14 cellular contexts compared by ENCODE assay signal in the genomic region with DNA sequence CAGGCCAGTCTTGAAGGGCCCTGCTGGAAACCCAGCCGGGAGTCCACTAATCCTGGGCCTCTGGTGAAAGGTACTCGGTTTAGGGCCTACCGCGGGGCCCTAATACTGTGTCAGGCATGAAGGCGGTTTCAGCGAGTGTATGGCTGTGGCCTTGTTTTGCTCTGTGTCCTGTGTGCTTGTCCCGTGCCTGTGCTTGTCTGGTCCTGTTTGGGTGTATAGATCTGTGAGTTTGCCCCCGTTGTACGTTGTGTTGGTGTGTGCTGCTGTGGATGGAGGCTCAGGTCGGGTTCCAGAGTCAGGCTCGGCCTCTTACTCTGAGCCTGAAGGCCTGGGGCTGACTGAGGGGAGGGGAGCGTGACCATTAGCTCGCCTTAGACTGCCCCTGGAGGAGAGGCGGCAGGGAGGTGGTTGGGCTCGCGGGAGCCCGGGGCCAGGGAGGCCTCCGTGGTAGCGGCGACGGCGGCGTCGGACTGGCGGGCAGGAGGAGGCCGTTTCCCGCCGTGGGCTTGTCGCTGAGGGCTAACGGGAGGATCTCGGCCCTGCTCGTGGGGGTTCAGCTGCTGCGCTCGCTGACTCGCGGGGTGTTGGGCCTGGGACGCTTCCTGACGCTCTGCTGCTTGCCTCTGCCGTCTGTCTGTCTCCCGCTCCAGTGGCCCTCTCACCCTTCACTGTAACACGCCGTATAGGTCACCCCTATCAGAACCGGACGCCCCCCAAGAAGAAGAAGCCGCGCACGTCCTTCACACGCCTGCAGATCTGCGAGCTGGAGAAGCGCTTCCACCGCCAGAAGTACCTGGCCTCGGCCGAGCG. TPM values are rescaled to one million over a fixed set of nuclear protein-coding genes. Genes with fewer than 3 reads are reported as not detected.
A peak's percentile ranks its signal among the peaks of the same experiment; 100 is the strongest.
DNase-seq lines count a peak whose midpoint lies in the region; ATAC-seq, FAIRE-seq and TF ChIP-seq lines count a peak whose summit lies in the region.
"Had no signal": no experiment of that assay in that cellular context is flagged by ENCODE, and none has a peak within 500 bp of the region (broad histone marks: within the 10 kb centered on the region; RNA-seq: fewer than 3 reads in every experiment).

No MANE protein-coding gene starts in this region.

- TF ChIP-seq POLR2A in heart left ventricle (IDR thresholded peaks at IDR 0.05) (no peak), tibial nerve (IDR thresholded peaks at IDR 0.05) (no peak)

- dilution Hi-C loops in keratinocyte (cut with MboI; ENCODE audit: extremely low pct_ligation_motif_present, low sequenced_read_pairs) = no loop called here

- CTCF ChIA-PET in WTC11 (lab: Charles Lee) = interaction anchor here (1.0 to 17.0 kb wide), 10 partner anchors 7 to 391 kb away, joined by 3 to 219 read pairs (median 4); partner anchors contain the start of gene PDZD7

- no peaks in the 10 kb centered on the region for H3K9me1 ChIP-seq in keratinocyte (ENCODE audit: control insufficient read depth, extremely low read depth, insufficient read depth, low read length)

- H2AFZ ChIP-seq in keratinocyte (ENCODE audit: control insufficient read depth, low read length) = no peak overlapping the region

- no peak overlapping the region for H3K27ac Mint-ChIP-seq in WTC11
- no peak overlapping the region for H3K27ac Mint-ChIP-seq in stimulated activated naive CD8-positive, alpha-beta T cell treated with anti-CD3 and anti-CD28 coated beads, Interleukin-15, amount 100 ng/mL, for 72 hours
- H3K27ac Mint-ChIP-seq: activated T-helper 2 cell treated with anti-CD3 and anti-CD28 coated beads, Interferon-gamma antibody, Interleukin-2, Interleukin-4, amounts not matched to agents 10 μg/mL and 5 μg/mL and 100 μg/mL, durations not matched to agents 14 hours and 24 hours and 36 hours; immature natural killer cell had no signal

- H3K4me1 Mint-ChIP-seq in WTC11 = peaks cover 32% of the 10 kb centered on the region
- H3K4me1 Mint-ChIP-seq in stimulated activated naive CD8-positive, alpha-beta T cell treated with anti-CD3 and anti-CD28 coated beads, Interleukin-15, amount 100 ng/mL, for 72 hours = peaks cover 51% of the 10 kb centered on the region

- no peak for DNase-seq in heart left ventricle
- DNase-seq in left cardiac atrium = no peak
- no peak for DNase-seq in WTC11 (ENCODE audit: low spot score)
- no peak for DNase-seq in keratinocyte (ENCODE audit: low read depth, low spot score)
- DNase-seq in stimulated activated naive CD8-positive, alpha-beta T cell treated with anti-CD3 and anti-CD28 coated beads, Interleukin-15, amount 100 ng/mL, for 72 hours = no peak
- DNase-seq in AML-193 (lab: John Stamatoyannopoulos, UW) = no peak
- DNase-seq in tibial nerve (ENCODE audit: low spot score in 2 of 2) = no peak
- DNase-seq in NCI-H748 (lab: John Stamatoyannopoulos, UW; ENCODE audit: unreplicated experiment) = no peak
- DNase-seq: immature natural killer cell, NCI-H1105 treated with DMSO at 0.1 percent for 48 hours, NCI-H69 had no signal

- POLR2A ChIA-PET in WTC11 (lab: Charles Lee) = interaction anchor here (1.2 kb wide), 2 partner anchors 21 to 38 kb away, joined by 3 read pairs; no protein-coding TSS in a partner anchor

- peak overlapping the region; percentile 25 for H3K4me2 ChIP-seq in keratinocyte (ENCODE audit: control insufficient read depth, extremely low read depth, insufficient read depth, low read depth, low read length)
- H3K4me2 ChIP-seq: BLaER1 had no signal

- intact Hi-C loops in heart left ventricle (cut with DNase I) = no loop called here
- intact Hi-C loops in left cardiac atrium (cut with DNase I) = no loop called here

- ATAC-seq in heart left ventricle = no peak
- no peak for ATAC-seq in left cardiac atrium
- ATAC-seq in WTC11 = peak; percentile 35
- no peak for ATAC-seq in stimulated activated naive CD8-positive, alpha-beta T cell treated with anti-CD3 and anti-CD28 coated beads, Interleukin-15, amount 100 ng/mL, for 72 hours

- TF ChIP-seq CTCF in heart left ventricle (IDR thresholded peaks at IDR 0.05) = no peak
- no peak for TF ChIP-seq CTCF in WTC11 (IDR thresholded peaks at IDR 0.05)
- no peak for TF ChIP-seq CTCF in keratinocyte (optimal IDR thresholded peaks at IDR 0.05 in 1 of 3, IDR thresholded peaks at IDR 0.05 in 1 of 3, conservative IDR thresholded peaks at IDR 0.05 in 1 of 3; ENCODE audit: extremely low read depth in 1 of 3, insufficient read depth in 2 of 3, low read length in 3 of 3)
- TF ChIP-seq CTCF in tibial nerve (IDR thresholded peaks at IDR 0.05) = no peak

- peaks cover 98% of the 10 kb centered on the region for H3K27me3 Mint-ChIP-seq in WTC11 (ENCODE audit: low read depth)
- peaks cover 98% of the 10 kb centered on the region for H3K27me3 Mint-ChIP-seq in stimulated activated naive CD8-positive, alpha-beta T cell treated with anti-CD3 and anti-CD28 coated beads, Interleukin-15, amount 100 ng/mL, for 72 hours

- H3K4me3 ChIP-seq in heart left ventricle (peak overlapping the region in 7 of 12 donors; percentile 28 to 42 (median 28)), keratinocyte (ENCODE audit: control insufficient read depth in 2 of 3, extremely low read depth in 1 of 3, insufficient read depth in 2 of 3, low read depth in 1 of 3, low read length in 3 of 3) (no peak overlapping the region), tibial nerve (peak overlapping the region in 1 of 4 donors; percentile 13)
- H3K4me3 ChIP-seq: BLaER1 had no signal

- H3K27me3 ChIP-seq in heart left ventricle (peaks cover 77 to 100% (median 98%) of the 10 kb centered on the region in 9 donors), keratinocyte (ENCODE audit: control insufficient read depth, extremely low read depth, insufficient read depth, low read length) (peaks cover 98% of the 10 kb centered on the region), tibial nerve (peaks cover 0 to 100% of the 10 kb centered on the region in 2 donors)

- peaks cover 2% of the 10 kb centered on the region for H4K20me1 ChIP-seq in keratinocyte (ENCODE audit: control insufficient read depth, extremely low read depth, insufficient read depth, low read length)

- H3K79me2 ChIP-seq in keratinocyte (ENCODE audit: control insufficient read depth, insufficient read depth, low read length) = no peaks in the 10 kb centered on the region

- FAIRE-seq in keratinocyte (lab: Jason Lieb, UNC) = no peak

- WGBS in heart left ventricle, 4 donors = 15 to 35% (median 22%) methylated on average over 32 to 54 of the region's 54 CpGs
- 16 to 17% methylated on average over 32 to 47 of the region's 54 CpGs for WGBS in tibial nerve, 2 donors

- H3K9ac ChIP-seq in keratinocyte (ENCODE audit: control insufficient read depth, extremely low read depth, insufficient read depth, low read length) = no peak overlapping the region
- H3K9ac ChIP-seq: BLaER1 had no signal

- peaks cover 3 to 50% (median 23%) of the 10 kb centered on the region in 12 donors for H3K4me1 ChIP-seq in heart left ventricle
- H3K4me1 ChIP-seq in keratinocyte (ENCODE audit: control insufficient read depth, extremely low read depth, insufficient read depth, low read length) = peaks cover 16% of the 10 kb centered on the region
- H3K4me1 ChIP-seq in tibial nerve = peaks cover 0 to 65% (median 26%) of the 10 kb centered on the region in 4 donors

- no peaks in the 10 kb centered on the region for H3K9me3 Mint-ChIP-seq in WTC11
- no peaks in the 10 kb centered on the region for H3K9me3 Mint-ChIP-seq in stimulated activated naive CD8-positive, alpha-beta T cell treated with anti-CD3 and anti-CD28 coated beads, Interleukin-15, amount 100 ng/mL, for 72 hours
- H3K9me3 Mint-ChIP-seq: activated T-helper 2 cell treated with anti-CD3 and anti-CD28 coated beads, Interferon-gamma antibody, Interleukin-2, Interleukin-4, amounts not matched to agents 10 μg/mL and 5 μg/mL and 100 μg/mL, durations not matched to agents 14 hours and 24 hours and 36 hours had no signal

- H3K4me3 Mint-ChIP-seq in WTC11 = peak overlapping the region; percentile 57
- peak overlapping the region; percentile 43 to 76 for H3K4me3 Mint-ChIP-seq in stimulated activated naive CD8-positive, alpha-beta T cell treated with anti-CD3 and anti-CD28 coated beads, Interleukin-15, amount 100 ng/mL, for 72 hours

- H3K9me3 ChIP-seq in heart left ventricle (no peaks in the 10 kb centered on the region), keratinocyte (ENCODE audit: control insufficient read depth, low read depth, low read length) (no peaks in the 10 kb centered on the region), tibial nerve (no peaks in the 10 kb centered on the region)

- no peaks in the 10 kb centered on the region for H3K36me3 ChIP-seq in heart left ventricle
- no peaks in the 10 kb centered on the region for H3K36me3 ChIP-seq in keratinocyte (ENCODE audit: control insufficient read depth in 2 of 2, extremely low read depth in 1 of 2, insufficient read depth in 2 of 2, low read length in 2 of 2)
- H3K36me3 ChIP-seq in tibial nerve = no peaks in the 10 kb centered on the region
- H3K36me3 ChIP-seq: BLaER1 had no signal

- H3K27ac ChIP-seq in heart left ventricle (peak overlapping the region in 1 of 12 donors; percentile 44), keratinocyte (ENCODE audit: control insufficient read depth, insufficient read depth, low read length) (no peak overlapping the region), tibial nerve (no peak overlapping the region)
- H3K27ac ChIP-seq: BLaER1 had no signal

- no peak for TF ChIP-seq EP300 in tibial nerve (IDR thresholded peaks at IDR 0.05)

- H3K36me3 Mint-ChIP-seq in WTC11 = no peaks in the 10 kb centered on the region

TF ChIP-seq in WTC11, 78 proteins besides CTCF, POLR2A, EP300 and RAD21 (continues in another document):
- TF ChIP-seq FOXP1 (CRISPR knock-in tag; IDR thresholded peaks at IDR 0.05; ENCODE audit: borderline replicate concordance) (no peak), ESRRA (CRISPR knock-in tag; IDR thresholded peaks at IDR 0.05; ENCODE audit: borderline replicate concordance) (no peak), ZNF396 (CRISPR knock-in tag; IDR thresholded peaks at IDR 0.05; ENCODE audit: borderline replicate concordance) (no peak), NFE2L1 (CRISPR knock-in tag; IDR thresholded peaks at IDR 0.05) (no peak), EMX1 (CRISPR knock-in tag; IDR thresholded peaks at IDR 0.05) (no peak)

RNA-seq across cellular contexts. Expression of gene TLX1, which starts 2.6 kb away (rescaled TPM):
- under 1 TPM in 6 of 9 donors, not detected in 3; 0.15 to 0.94 (median 0.20) TPM for total RNA-seq in heart left ventricle
- polyA plus RNA-seq in heart left ventricle = under 1 TPM; 0.08 to 0.15 TPM
- under 1 TPM in 1 of 2 donors, not detected in 1; 0.21 TPM for total RNA-seq in left cardiac atrium
- total RNA-seq in WTC11 (2021) = 2.1 to 4.6 TPM (median 2.3 TPM) in 3 replicates
- not detected in 3 replicates for polyA plus RNA-seq in keratinocyte
- polyA plus RNA-seq in keratinocyte (2011; ENCODE audit: low read depth) = not detected
- polyA plus RNA-seq in keratinocyte (2011; cell fraction: cytosol; rRNA removed) = not detected in 2 replicates
- not detected in 2 replicates for polyA plus RNA-seq in keratinocyte (2011; cell fraction: nucleus; rRNA removed)
- not detected in 2 replicates for polyA plus RNA-seq in keratinocyte (2012; ENCODE audit: low replicate concordance)
- not detected in 3 replicates for polyA minus RNA-seq in keratinocyte
- polyA minus RNA-seq in keratinocyte (2011; cell fraction: cytosol; rRNA and poly(A)+ RNA removed) = not detected
- not detected in 2 replicates for polyA minus RNA-seq in keratinocyte (2011; cell fraction: nucleus; rRNA and poly(A)+ RNA removed)
- not detected for total RNA-seq in tibial nerve
- total RNA-seq: activated T-helper 2 cell treated with anti-CD3 and anti-CD28 coated beads, Interferon-gamma antibody, Interleukin-2, Interleukin-4, amounts not matched to agents 10 μg/mL and 5 μg/mL and 100 μg/mL, durations not matched to agents 14 hours and 24 hours and 36 hours; myocyte had no signal
- polyA plus RNA-seq: immature natural killer cell had no signal

Comparison
In these comparisons a context has a peak if more than half of its experiments do, and no peak if none do; other contexts are left out.
1. H3K4me3 ChIP-seq: peak in heart left ventricle (7 of 12); none in keratinocyte (0 of 3).